ENCODE assay signal across 8 cellular contexts in genomic region chr6:1312444-1313363, GRCh38. TPM values are rescaled to one million over a fixed set of nuclear protein-coding genes. Genes with fewer than 3 reads are reported as not detected.
DNase-seq lines count a peak whose midpoint lies in the region; ATAC-seq lines count a peak whose summit lies in the region.

No MANE protein-coding gene starts in this region.

- no peaks in the 10 kb centered on the region for H3K9me3 Mint-ChIP-seq in natural killer cell treated with Interleukin-12 subunit alpha and Interleukin-12 subunit beta and Interleukin-15 and Interleukin-18, amount 100 ng/mL, for 72 hours

- ATAC-seq in HG03520 (IDR thresholded peaks at IDR 0.05; ENCODE audit: unreplicated experiment) = no peak
- ATAC-seq in natural killer cell treated with Interleukin-12 subunit alpha and Interleukin-12 subunit beta and Interleukin-15 and Interleukin-18, amount 100 ng/mL, for 72 hours = no peak

- H3K27ac ChIP-seq in iPS DF 6.9 (ENCODE audit: low read length) = no peak overlapping the region

- peaks cover 64% of the 10 kb centered on the region for H3K27me3 ChIP-seq in iPS DF 6.9 (ENCODE audit: control insufficient read depth, insufficient read depth, low read length)

- H3K4me3 ChIP-seq in iPS DF 6.9 (ENCODE audit: low read length) = peak overlapping the region; percentile 25; the same call in 1 of the 2 replicates

- H3K4me1 ChIP-seq in iPS DF 6.9 (ENCODE audit: control insufficient read depth, insufficient read depth, low read length) = peaks cover 4% of the 10 kb centered on the region

- WGBS in iPS DF 6.9 (ENCODE audit: insufficient coverage, insufficient read length) = no CpG with 5 or more reads among the region's 111 CpGs

- H3K9me3 ChIP-seq in iPS DF 6.9 (ENCODE audit: control insufficient read depth, insufficient read depth, low read length) = no peaks in the 10 kb centered on the region

- no peak overlapping the region for H3K27ac Mint-ChIP-seq in natural killer cell treated with Interleukin-12 subunit alpha and Interleukin-12 subunit beta and Interleukin-15 and Interleukin-18, amount 100 ng/mL, for 72 hours

- H3K4me3 Mint-ChIP-seq in natural killer cell treated with Interleukin-12 subunit alpha and Interleukin-12 subunit beta and Interleukin-15 and Interleukin-18, amount 100 ng/mL, for 72 hours = no peak overlapping the region

- H3K36me3 Mint-ChIP-seq in natural killer cell treated with Interleukin-12 subunit alpha and Interleukin-12 subunit beta and Interleukin-15 and Interleukin-18, amount 100 ng/mL, for 72 hours = peaks cover 6% of the 10 kb centered on the region

- DNase-seq in activated CD8-positive, alpha-beta memory T cell treated with anti-CD3 and anti-CD28 coated beads, Interleukin-2, amount 50 U/mL, for 48 hours = peak; percentile 65
- DNase-seq in activated CD8-positive, alpha-beta memory T cell treated with anti-CD3 and anti-CD28 coated beads, Interleukin-2, amount 50 U/mL, for 4 hours = no peak
- peak; percentile 12 to 14 for DNase-seq in activated CD4-positive, alpha-beta T cell treated with anti-CD3 and anti-CD28 coated beads, Interleukin-2, amount 50 U/mL, for 48 hours
- no peak for DNase-seq in iPS DF 6.9 (ENCODE audit: low read depth, low spot score)
- peak; percentile 31 for DNase-seq in stimulated activated CD8-positive, alpha-beta memory T cell treated with anti-CD3 and anti-CD28 coated beads, Interleukin-4, amount 100 ng/mL, for 48 hours
- DNase-seq in NCI-H510A treated with DMSO at 0.1 percent for 48 hours (lab: John Stamatoyannopoulos, UW) = no peak
- no peak for DNase-seq in natural killer cell treated with Interleukin-12 subunit alpha and Interleukin-12 subunit beta and Interleukin-15 and Interleukin-18, amount 100 ng/mL, for 72 hours (ENCODE audit: low spot score)

- H3K27me3 Mint-ChIP-seq in natural killer cell treated with Interleukin-12 subunit alpha and Interleukin-12 subunit beta and Interleukin-15 and Interleukin-18, amount 100 ng/mL, for 72 hours = peaks cover 56 to 68% of the 10 kb centered on the region in 2 donors

- no peaks in the 10 kb centered on the region for H3K36me3 ChIP-seq in iPS DF 6.9 (ENCODE audit: control insufficient read depth, insufficient read depth, low read length)

- H3K4me1 Mint-ChIP-seq in natural killer cell treated with Interleukin-12 subunit alpha and Interleukin-12 subunit beta and Interleukin-15 and Interleukin-18, amount 100 ng/mL, for 72 hours (ENCODE audit: low read depth in 2 of 2) = peaks cover 12 to 19% of the 10 kb centered on the region in 2 donors

RNA-seq across cellular contexts. Expression of gene FOXQ1, which starts 0.8 kb away (rescaled TPM):
- not detected for total RNA-seq in natural killer cell treated with Interleukin-12 subunit alpha and Interleukin-12 subunit beta and Interleukin-15 and Interleukin-18, amount 100 ng/mL, for 72 hours

Comparison
In these comparisons a context has a peak if more than half of its experiments do, and no peak if none do; other contexts are left out.
1. DNase-seq: peak in activated CD8-positive, alpha-beta memory T cell treated with anti-CD3 and anti-CD28 coated beads, Interleukin-2, amount 50 U/mL, for 48 hours (single experiment), activated CD4-positive, alpha-beta T cell treated with anti-CD3 and anti-CD28 coated beads, Interleukin-2, amount 50 U/mL, for 48 hours (2 of 2) and stimulated activated CD8-positive, alpha-beta memory T cell treated with anti-CD3 and anti-CD28 coated beads, Interleukin-4, amount 100 ng/mL, for 48 hours (single experiment); none in activated CD8-positive, alpha-beta memory T cell treated with anti-CD3 and anti-CD28 coated beads, Interleukin-2, amount 50 U/mL, for 4 hours (single experiment), iPS DF 6.9 (single experiment), NCI-H510A treated with DMSO at 0.1 percent for 48 hours (single experiment) and natural killer cell treated with Interleukin-12 subunit alpha and Interleukin-12 subunit beta and Interleukin-15 and Interleukin-18, amount 100 ng/mL, for 72 hours (single experiment).